1 cellular context compared by ENCODE assay signal in genomic region chr1:52695627-52696026, GRCh38.
TF ChIP-seq lines count a peak whose summit lies in the region.

No MANE protein-coding gene starts in this region.

TF ChIP-seq in GM23338, 12 proteins besides CTCF, POLR2A, EP300 and RAD21 (continued from another document):
- TF ChIP-seq, protein P1, sequence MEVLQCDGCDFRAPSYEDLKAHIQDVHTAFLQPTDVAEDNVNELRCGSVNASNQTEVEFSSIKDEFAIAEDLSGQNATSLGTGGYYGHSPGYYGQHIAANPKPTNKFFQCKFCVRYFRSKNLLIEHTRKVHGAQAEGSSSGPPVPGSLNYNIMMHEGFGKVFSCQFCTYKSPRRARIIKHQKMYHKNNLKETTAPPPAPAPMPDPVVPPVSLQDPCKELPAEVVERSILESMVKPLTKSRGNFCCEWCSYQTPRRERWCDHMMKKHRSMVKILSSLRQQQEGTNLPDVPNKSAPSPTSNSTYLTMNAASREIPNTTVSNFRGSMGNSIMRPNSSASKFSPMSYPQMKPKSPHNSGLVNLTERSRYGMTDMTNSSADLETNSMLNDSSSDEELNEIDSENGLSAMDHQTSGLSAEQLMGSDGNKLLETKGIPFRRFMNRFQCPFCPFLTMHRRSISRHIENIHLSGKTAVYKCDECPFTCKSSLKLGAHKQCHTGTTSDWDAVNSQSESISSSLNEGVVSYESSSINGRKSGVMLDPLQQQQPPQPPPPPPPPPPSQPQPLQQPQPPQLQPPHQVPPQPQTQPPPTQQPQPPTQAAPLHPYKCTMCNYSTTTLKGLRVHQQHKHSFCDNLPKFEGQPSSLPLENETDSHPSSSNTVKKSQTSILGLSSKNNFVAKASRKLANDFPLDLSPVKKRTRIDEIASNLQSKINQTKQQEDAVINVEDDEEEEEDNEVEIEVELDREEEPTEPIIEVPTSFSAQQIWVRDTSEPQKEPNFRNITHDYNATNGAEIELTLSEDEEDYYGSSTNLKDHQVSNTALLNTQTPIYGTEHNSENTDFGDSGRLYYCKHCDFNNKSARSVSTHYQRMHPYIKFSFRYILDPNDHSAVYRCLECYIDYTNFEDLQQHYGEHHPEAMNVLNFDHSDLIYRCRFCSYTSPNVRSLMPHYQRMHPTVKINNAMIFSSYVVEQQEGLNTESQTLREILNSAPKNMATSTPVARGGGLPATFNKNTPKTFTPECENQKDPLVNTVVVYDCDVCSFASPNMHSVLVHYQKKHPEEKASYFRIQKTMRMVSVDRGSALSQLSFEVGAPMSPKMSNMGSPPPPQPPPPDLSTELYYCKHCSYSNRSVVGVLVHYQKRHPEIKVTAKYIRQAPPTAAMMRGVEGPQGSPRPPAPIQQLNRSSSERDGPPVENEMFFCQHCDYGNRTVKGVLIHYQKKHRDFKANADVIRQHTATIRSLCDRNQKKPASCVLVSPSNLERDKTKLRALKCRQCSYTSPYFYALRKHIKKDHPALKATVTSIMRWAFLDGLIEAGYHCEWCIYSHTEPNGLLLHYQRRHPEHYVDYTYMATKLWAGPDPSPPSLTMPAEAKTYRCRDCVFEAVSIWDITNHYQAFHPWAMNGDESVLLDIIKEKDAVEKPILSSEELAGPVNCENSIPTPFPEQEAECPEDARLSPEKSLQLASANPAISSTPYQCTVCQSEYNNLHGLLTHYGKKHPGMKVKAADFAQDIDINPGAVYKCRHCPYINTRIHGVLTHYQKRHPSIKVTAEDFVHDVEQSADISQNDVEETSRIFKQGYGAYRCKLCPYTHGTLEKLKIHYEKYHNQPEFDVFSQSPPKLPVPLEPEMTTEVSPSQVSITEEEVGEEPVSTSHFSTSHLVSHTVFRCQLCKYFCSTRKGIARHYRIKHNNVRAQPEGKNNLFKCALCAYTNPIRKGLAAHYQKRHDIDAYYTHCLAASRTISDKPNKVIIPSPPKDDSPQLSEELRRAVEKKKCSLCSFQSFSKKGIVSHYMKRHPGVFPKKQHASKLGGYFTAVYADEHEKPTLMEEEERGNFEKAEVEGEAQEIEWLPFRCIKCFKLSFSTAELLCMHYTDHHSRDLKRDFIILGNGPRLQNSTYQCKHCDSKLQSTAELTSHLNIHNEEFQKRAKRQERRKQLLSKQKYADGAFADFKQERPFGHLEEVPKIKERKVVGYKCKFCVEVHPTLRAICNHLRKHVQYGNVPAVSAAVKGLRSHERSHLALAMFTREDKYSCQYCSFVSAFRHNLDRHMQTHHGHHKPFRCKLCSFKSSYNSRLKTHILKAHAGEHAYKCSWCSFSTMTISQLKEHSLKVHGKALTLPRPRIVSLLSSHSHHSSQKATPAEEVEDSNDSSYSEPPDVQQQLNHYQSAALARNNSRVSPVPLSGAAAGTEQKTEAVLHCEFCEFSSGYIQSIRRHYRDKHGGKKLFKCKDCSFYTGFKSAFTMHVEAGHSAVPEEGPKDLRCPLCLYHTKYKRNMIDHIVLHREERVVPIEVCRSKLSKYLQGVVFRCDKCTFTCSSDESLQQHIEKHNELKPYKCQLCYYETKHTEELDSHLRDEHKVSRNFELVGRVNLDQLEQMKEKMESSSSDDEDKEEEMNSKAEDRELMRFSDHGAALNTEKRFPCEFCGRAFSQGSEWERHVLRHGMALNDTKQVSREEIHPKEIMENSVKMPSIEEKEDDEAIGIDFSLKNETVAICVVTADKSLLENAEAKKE (CRISPR knock-in tag; IDR thresholded peaks at IDR 0.05), result no peak
- TF ChIP-seq JUNB (IDR thresholded peaks at IDR 0.05; ENCODE audit: unreplicated experiment) (no peak), NANOG (IDR thresholded peaks at IDR 0.05; ENCODE audit: borderline replicate concordance) (no peak)
- TF ChIP-seq, protein P2, sequence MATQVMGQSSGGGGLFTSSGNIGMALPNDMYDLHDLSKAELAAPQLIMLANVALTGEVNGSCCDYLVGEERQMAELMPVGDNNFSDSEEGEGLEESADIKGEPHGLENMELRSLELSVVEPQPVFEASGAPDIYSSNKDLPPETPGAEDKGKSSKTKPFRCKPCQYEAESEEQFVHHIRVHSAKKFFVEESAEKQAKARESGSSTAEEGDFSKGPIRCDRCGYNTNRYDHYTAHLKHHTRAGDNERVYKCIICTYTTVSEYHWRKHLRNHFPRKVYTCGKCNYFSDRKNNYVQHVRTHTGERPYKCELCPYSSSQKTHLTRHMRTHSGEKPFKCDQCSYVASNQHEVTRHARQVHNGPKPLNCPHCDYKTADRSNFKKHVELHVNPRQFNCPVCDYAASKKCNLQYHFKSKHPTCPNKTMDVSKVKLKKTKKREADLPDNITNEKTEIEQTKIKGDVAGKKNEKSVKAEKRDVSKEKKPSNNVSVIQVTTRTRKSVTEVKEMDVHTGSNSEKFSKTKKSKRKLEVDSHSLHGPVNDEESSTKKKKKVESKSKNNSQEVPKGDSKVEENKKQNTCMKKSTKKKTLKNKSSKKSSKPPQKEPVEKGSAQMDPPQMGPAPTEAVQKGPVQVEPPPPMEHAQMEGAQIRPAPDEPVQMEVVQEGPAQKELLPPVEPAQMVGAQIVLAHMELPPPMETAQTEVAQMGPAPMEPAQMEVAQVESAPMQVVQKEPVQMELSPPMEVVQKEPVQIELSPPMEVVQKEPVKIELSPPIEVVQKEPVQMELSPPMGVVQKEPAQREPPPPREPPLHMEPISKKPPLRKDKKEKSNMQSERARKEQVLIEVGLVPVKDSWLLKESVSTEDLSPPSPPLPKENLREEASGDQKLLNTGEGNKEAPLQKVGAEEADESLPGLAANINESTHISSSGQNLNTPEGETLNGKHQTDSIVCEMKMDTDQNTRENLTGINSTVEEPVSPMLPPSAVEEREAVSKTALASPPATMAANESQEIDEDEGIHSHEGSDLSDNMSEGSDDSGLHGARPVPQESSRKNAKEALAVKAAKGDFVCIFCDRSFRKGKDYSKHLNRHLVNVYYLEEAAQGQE (IDR thresholded peaks at IDR 0.05; ENCODE audit: unreplicated experiment), result no peak
TF ChIP-seq in GM23338: peak in this region for 0.
